Comparison of ENCODE assay signal across 10 cellular contexts in the genomic region with DNA sequence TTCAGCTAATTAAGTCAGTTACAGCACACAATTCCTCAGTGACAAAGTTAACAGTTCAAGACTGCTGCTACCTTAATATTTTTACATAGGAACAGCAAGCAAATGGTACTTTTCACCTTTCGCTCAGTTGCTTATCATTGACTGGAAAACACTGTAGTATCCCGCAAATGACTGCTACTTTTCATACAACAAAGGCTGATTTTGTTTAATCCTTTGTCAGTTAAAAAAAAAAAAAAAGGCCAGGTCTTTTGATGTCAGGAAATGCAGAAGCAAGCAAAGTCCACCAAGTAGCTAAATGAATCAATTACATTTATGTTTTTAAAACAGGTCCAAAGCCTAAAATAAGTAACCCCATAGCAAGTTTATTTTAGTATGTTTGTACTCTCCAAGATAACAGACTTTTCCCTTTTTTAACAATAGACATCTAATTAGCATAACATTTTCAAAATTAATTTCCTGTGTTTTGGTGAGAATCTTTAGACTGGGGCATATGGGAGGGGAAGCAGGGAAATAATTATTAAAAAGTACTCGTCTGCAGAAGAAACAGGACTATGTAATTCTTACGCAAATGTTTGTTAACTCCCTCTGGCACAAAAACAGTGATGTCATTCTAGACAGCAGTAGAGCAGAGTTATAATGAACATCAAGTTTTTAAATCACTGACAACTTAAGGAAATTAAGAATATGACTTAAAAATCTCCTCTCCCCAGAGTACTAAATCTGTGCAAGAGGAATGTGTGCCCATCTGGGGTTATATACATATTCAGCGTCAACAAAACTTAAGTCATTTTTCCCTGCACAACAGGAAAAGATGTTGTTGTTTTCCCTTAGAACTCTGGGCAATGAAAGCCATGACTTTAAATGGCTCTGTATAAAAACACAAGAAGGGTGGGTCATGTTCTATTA. TPM values are rescaled to one million over a fixed set of nuclear protein-coding genes. Genes with fewer than 3 reads are reported as not detected.
A peak's percentile ranks its signal among the peaks of the same experiment; 100 is the strongest.
DNase-seq lines count a peak whose midpoint lies in the region; ATAC-seq, FAIRE-seq and TF ChIP-seq lines count a peak whose summit lies in the region.
"Had no signal": no experiment of that assay in that cellular context is flagged by ENCODE, and none has a peak within 500 bp of the region (broad histone marks: within the 10 kb centered on the region; RNA-seq: fewer than 3 reads in every experiment).

No MANE protein-coding gene starts in this region.

- H3K4me1 ChIP-seq in adipocyte (ENCODE audit: control insufficient read depth, insufficient read depth, low read length) (peaks cover 58% of the 10 kb centered on the region), sigmoid colon (peaks cover 0 to 75% (median 59%) of the 10 kb centered on the region in 4 donors)

- no peaks in the 10 kb centered on the region for H3K9me3 ChIP-seq in adipocyte (ENCODE audit: control insufficient read depth, low read length)
- H3K9me3 ChIP-seq in sigmoid colon: no peaks in the 10 kb centered on the region

- FAIRE-seq in H54 (lab: Jason Lieb, UNC): peak; percentile 88

- H3K36me3 ChIP-seq in adipocyte (ENCODE audit: control insufficient read depth, insufficient read depth, low read length, severe bottlenecking) (no peaks in the 10 kb centered on the region), sigmoid colon (no peaks in the 10 kb centered on the region)

- ATAC-seq in Right ventricle myocardium superior (ENCODE audit: poor library complexity) (peak; percentile 48), HG03025 (IDR thresholded peaks at IDR 0.05; ENCODE audit: low FRiP score, unreplicated experiment) (no peak), GM21786 (IDR thresholded peaks at IDR 0.05; ENCODE audit: unreplicated experiment) (no peak), HG03457 (IDR thresholded peaks at IDR 0.05; ENCODE audit: unreplicated experiment) (no peak)

- peak overlapping the region in 3 of 4 donors; percentile 42 to 79 (median 64) for H3K27ac ChIP-seq in sigmoid colon

- no peak overlapping the region for H3K9ac ChIP-seq in adipocyte (ENCODE audit: low read length)

- TF ChIP-seq POLR2A in H54 (IDR thresholded peaks at IDR 0.05; ENCODE audit: low read depth, low read length): no peak
- TF ChIP-seq POLR2A in sigmoid colon (IDR thresholded peaks at IDR 0.05): no peak

- H3K27me3 ChIP-seq in adipocyte (replicated peaks; ENCODE audit: control insufficient read depth, insufficient read depth, low read length): no peaks in the 10 kb centered on the region
- no peaks in the 10 kb centered on the region for H3K27me3 ChIP-seq in sigmoid colon

- TF ChIP-seq CTCF in sigmoid colon (IDR thresholded peaks at IDR 0.05): no peak

- H3K4me3 ChIP-seq in adipocyte (ENCODE audit: low read length) (no peak overlapping the region), sigmoid colon (no peak overlapping the region)

- DNase-seq in H54 (ENCODE audit: insufficient read length, low spot score) (no peak), adipocyte (ENCODE audit: low read depth) (peak; percentile 25), Right ventricle myocardium superior (no peak), sigmoid colon (no peak), middle frontal gyrus (ENCODE audit: extremely low spot score, low spot score) (no peak)
- DNase-seq: activated CD8-positive, alpha-beta T cell treated with anti-CD3 and anti-CD28 coated beads, Interleukin-2, amount 10 ng/mL, durations not matched to agents 7 days and 5 days; GDM1 had no signal

- WGBS in sigmoid colon, 2 donors: 29 to 59% methylated on average over 5 of the region's 5 CpGs

- TF ChIP-seq EP300 in sigmoid colon (IDR thresholded peaks at IDR 0.05): no peak

- intact Hi-C loops in Right ventricle myocardium superior (cut with DNase I) (no loop called here), sigmoid colon (cut with DNase I) (no loop called here)

RNA-seq across cellular contexts. Expression of a gene that starts 9.6 kb away (rescaled TPM):
- total RNA-seq in Right ventricle myocardium superior (68.7 TPM), sigmoid colon (100 to 1,000 TPM in 3 of 4 donors, 10 to 100 TPM in 1; 88.2 to 159 (median 123) TPM)
- 10 to 100 TPM; 61.8 to 85.9 (median 78.4) TPM for polyA plus RNA-seq in sigmoid colon

RNA-seq across cellular contexts. Expression of a gene that starts 53.1 kb away (rescaled TPM):
- total RNA-seq in Right ventricle myocardium superior (21.7 TPM), sigmoid colon (10 to 100 TPM in 2 of 4 donors, 1 to 10 TPM in 2; 4.7 to 17.6 (median 10.4) TPM)
- polyA plus RNA-seq in sigmoid colon: 10 to 100 TPM in 2 of 3 donors, 1 to 10 TPM in 1; 5.4 to 15.0 (median 11.6) TPM
